In the genomic region with DNA sequence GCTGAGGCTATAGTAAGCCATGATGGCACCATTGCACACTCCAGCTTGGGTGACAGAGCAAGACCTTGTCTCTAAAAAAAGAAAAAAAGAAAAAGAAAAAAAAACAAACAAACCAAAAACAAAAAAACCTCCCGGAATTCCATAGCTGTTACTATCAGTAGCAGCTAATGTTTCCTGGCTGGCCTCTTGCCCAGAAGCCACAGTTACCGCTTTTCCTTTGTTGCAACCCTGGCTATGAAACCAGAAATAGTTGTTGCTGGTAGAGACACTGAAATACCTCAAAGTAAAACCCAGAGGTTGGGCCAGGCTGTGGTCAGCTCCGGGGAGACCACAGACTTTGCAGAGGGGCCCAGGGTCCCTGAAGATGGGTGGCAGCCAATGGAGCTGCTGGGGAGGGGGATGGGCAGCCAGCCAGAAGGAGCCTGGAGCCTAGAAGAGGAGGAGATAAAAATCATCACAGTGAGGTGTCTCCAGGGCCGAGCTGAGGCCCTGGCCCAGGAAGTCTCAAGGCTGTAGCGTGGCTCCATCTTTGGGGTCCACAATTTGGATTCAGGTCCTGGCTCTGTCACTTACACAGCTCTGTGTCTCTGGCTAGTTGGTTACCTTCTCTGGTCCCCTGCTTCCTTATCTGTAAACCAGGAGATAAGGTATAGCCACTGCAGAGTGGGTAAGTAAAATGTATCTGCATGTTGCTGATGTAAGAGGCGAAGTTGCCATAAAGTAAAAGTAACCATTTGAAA, we compare ENCODE assay signal across 8 cellular contexts. TPM values are rescaled to one million over a fixed set of nuclear protein-coding genes. Genes with fewer than 3 reads are reported as not detected.
DNase-seq lines count a peak whose midpoint lies in the region; ATAC-seq and TF ChIP-seq lines count a peak whose summit lies in the region.

No MANE protein-coding gene starts in this region.

- H3K36me3 Mint-ChIP-seq in type B pancreatic cell: no peaks in the 10 kb centered on the region

- CTCF ChIA-PET in SK-N-SH (lab: Yijun Ruan, JAX): interaction anchor here (1.0 to 1.1 kb wide), 4 partner anchors 8 to 71 kb away, joined by 3 to 7 read pairs (median 3); no protein-coding TSS in a partner anchor

- H3K27me3 Mint-ChIP-seq in type B pancreatic cell: peaks cover 3% of the 10 kb centered on the region

- DNase-seq in COLO668 (lab: John Stamatoyannopoulos, UW; ENCODE audit: unreplicated experiment) (peak; percentile 34), SK-N-SH (peak; percentile 72), type B pancreatic cell (ENCODE audit: extremely low spot score, unreplicated experiment) (no peak), GM13976 (ENCODE audit: low spot score) (no peak)
- no peak for DNase-seq in effector memory CD4-positive, alpha-beta T cell

- in situ Hi-C loops in GM13976 (cut with MboI; ENCODE audit: low sequenced_read_pairs, unreplicated experiment): no loop called here

- no peaks in the 10 kb centered on the region for H3K9me3 Mint-ChIP-seq in type B pancreatic cell

- H3K79me2 ChIP-seq in SK-N-SH (ENCODE audit: insufficient read depth): peaks cover 13% of the 10 kb centered on the region

- H3K9me2 ChIP-seq in SK-N-SH: no peaks in the 10 kb centered on the region

- peak overlapping the region; percentile 60 for H3K4me2 ChIP-seq in SK-N-SH

- H3K9me3 ChIP-seq in SK-N-SH (no peaks in the 10 kb centered on the region), mesodermal cell (ENCODE audit: control insufficient read depth, low read length) (no peaks in the 10 kb centered on the region)
- no peaks in the 10 kb centered on the region for H3K9me3 ChIP-seq in effector memory CD4-positive, alpha-beta T cell (ENCODE audit: control insufficient read depth, low read length)

- POLR2A ChIA-PET in SK-N-SH (lab: Yijun Ruan, JAX): interaction anchor here (1.5 kb wide), 1 partner anchor 46 kb away, joined by 5 read pairs; no protein-coding TSS in a partner anchor

- peaks cover 22% of the 10 kb centered on the region for H3K4me1 Mint-ChIP-seq in type B pancreatic cell (ENCODE audit: unreplicated experiment)

- H3K27ac Mint-ChIP-seq in type B pancreatic cell: peak overlapping the region; percentile 92

- 24% methylated on average over 6 of the region's 6 CpGs for WGBS in SK-N-SH (ENCODE audit: low lambda C conversion rate)
- 38 to 58% methylated on average over 3 to 4 of the region's 6 CpGs for WGBS in mesodermal cell (ENCODE audit: insufficient coverage in 2 of 2), 2 experiments

- TF ChIP-seq EP300 in Ishikawa (IDR thresholded peaks at IDR 0.05; ENCODE audit: borderline replicate concordance): no peak
- peak in 1 of 2 experiments; percentile 74; a peak in 2 of 4 replicates for TF ChIP-seq EP300 in SK-N-SH (IDR thresholded peaks at IDR 0.05; ENCODE audit: borderline replicate concordance in 1 of 2, low read depth in 1 of 2, low read length in 1 of 2)

- peaks cover 10 to 21% of the 10 kb centered on the region in 2 experiments; a peak in 2 of 4 replicates for H3K4me1 ChIP-seq in SK-N-SH (ENCODE audit: control insufficient read depth in 1 of 2, insufficient read depth in 2 of 2, low read depth in 1 of 2, low read length in 1 of 2)
- H3K4me1 ChIP-seq in effector memory CD4-positive, alpha-beta T cell (ENCODE audit: control insufficient read depth, insufficient read depth, low read length, poor library complexity, severe bottlenecking): peaks cover 16% of the 10 kb centered on the region
- H3K4me1 ChIP-seq in mesodermal cell (ENCODE audit: control insufficient read depth, insufficient read depth, low read length, poor library complexity, severe bottlenecking): peaks cover 13% of the 10 kb centered on the region

- peak overlapping the region; percentile 80 to 83 for H3K27ac ChIP-seq in SK-N-SH (ENCODE audit: low read depth in 2 of 2, low read length in 1 of 2)
- peak overlapping the region; percentile 32 for H3K27ac ChIP-seq in effector memory CD4-positive, alpha-beta T cell (ENCODE audit: insufficient read depth, low read length, poor library complexity, severe bottlenecking)
- H3K27ac ChIP-seq in mesodermal cell (ENCODE audit: low read depth, low read length, severe bottlenecking): peak overlapping the region; percentile 84

- peak overlapping the region; percentile 81 for H3K4me3 Mint-ChIP-seq in type B pancreatic cell

- H4K20me1 ChIP-seq in SK-N-SH (ENCODE audit: insufficient read depth): no peaks in the 10 kb centered on the region

- H3F3A ChIP-seq in SK-N-SH (replicated peaks; ENCODE audit: insufficient read depth): peaks cover 32% of the 10 kb centered on the region

- TF ChIP-seq CTCF in SK-N-SH (IDR thresholded peaks at IDR 0.05) (no peak), type B pancreatic cell (conservative IDR thresholded peaks at IDR 0.05) (no peak), GM13976 (IDR thresholded peaks at IDR 0.05; ENCODE audit: borderline replicate concordance, control extremely low read depth, extremely low read depth, insufficient read depth, missing control alignments) (no peak)

- H3K27me3 ChIP-seq in SK-N-SH (ENCODE audit: insufficient read depth): no peaks in the 10 kb centered on the region
- no peaks in the 10 kb centered on the region for H3K27me3 ChIP-seq in effector memory CD4-positive, alpha-beta T cell (replicated peaks; ENCODE audit: control insufficient read depth, insufficient read depth, low read length, poor library complexity, severe bottlenecking)

- peak overlapping the region in 1 of 2 experiments; percentile 4; a peak in 1 of 4 replicates for H3K4me3 ChIP-seq in SK-N-SH (ENCODE audit: low read depth in 2 of 2, low read length in 1 of 2)
- no peak overlapping the region for H3K4me3 ChIP-seq in effector memory CD4-positive, alpha-beta T cell (ENCODE audit: insufficient read depth, low read depth, low read length, poor library complexity, severe bottlenecking)
- no peak overlapping the region for H3K4me3 ChIP-seq in mesodermal cell (ENCODE audit: extremely low read depth, insufficient read depth, low read length, poor library complexity, severe bottlenecking)

- peak overlapping the region; percentile 67 for H2AFZ ChIP-seq in SK-N-SH (ENCODE audit: low read depth)

- no peak for ATAC-seq in GM18861 (IDR thresholded peaks at IDR 0.05; ENCODE audit: unreplicated experiment)

- H3K36me3 ChIP-seq in SK-N-SH (replicated peaks in 1 of 2; ENCODE audit: control insufficient read depth in 1 of 2, insufficient read depth in 2 of 2, low read length in 1 of 2): no peaks in the 10 kb centered on the region
- H3K36me3 ChIP-seq in effector memory CD4-positive, alpha-beta T cell (ENCODE audit: control insufficient read depth, insufficient read depth, low read length): no peaks in the 10 kb centered on the region
- no peaks in the 10 kb centered on the region for H3K36me3 ChIP-seq in mesodermal cell (ENCODE audit: control insufficient read depth, insufficient read depth, low read length)

- TF ChIP-seq RAD21 in Ishikawa (IDR thresholded peaks at IDR 0.05; ENCODE audit: low read depth) (no peak), SK-N-SH (IDR thresholded peaks at IDR 0.05; ENCODE audit: low read length) (no peak)

- H3K9ac ChIP-seq in SK-N-SH: peak overlapping the region; percentile 56

TF ChIP-seq in Ishikawa, 13 proteins besides CTCF, POLR2A, EP300 and RAD21:
- TF ChIP-seq EGR1 (IDR thresholded peaks at IDR 0.05) (no peak), CEBPB (IDR thresholded peaks at IDR 0.05) (0 out of 2 replicates have a peak, but pooled peaks have one; percentile 44), NFIC (IDR thresholded peaks at IDR 0.05) (peak; percentile 82)
- TF ChIP-seq, protein P1, sequence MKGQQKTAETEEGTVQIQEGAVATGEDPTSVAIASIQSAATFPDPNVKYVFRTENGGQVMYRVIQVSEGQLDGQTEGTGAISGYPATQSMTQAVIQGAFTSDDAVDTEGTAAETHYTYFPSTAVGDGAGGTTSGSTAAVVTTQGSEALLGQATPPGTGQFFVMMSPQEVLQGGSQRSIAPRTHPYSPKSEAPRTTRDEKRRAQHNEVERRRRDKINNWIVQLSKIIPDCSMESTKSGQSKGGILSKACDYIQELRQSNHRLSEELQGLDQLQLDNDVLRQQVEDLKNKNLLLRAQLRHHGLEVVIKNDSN (IDR thresholded peaks at IDR 0.05): no peak

TF ChIP-seq in SK-N-SH, 30 proteins besides CTCF, POLR2A, EP300 and RAD21 (continues in another document):
- TF ChIP-seq NRF1 (IDR thresholded peaks at IDR 0.05; ENCODE audit: low read depth, low read length) (no peak), GATA2 (CRISPR knock-in tag; IDR thresholded peaks at IDR 0.05) (peak; percentile 62), MEF2A (IDR thresholded peaks at IDR 0.05; ENCODE audit: borderline replicate concordance, low read depth) (peak; percentile 74), ELF1 (IDR thresholded peaks at IDR 0.05) (no peak), SIN3A (IDR thresholded peaks at IDR 0.05; ENCODE audit: borderline replicate concordance, low read depth, low read length) (peak; percentile 54; the same call in 1 of the 2 replicates), TEAD4 (IDR thresholded peaks at IDR 0.05; ENCODE audit: borderline replicate concordance, insufficient read depth) (peak; percentile 81), JUND (IDR thresholded peaks at IDR 0.05) (no peak), YY1 (IDR thresholded peaks at IDR 0.05; ENCODE audit: low read depth) (0 out of 2 replicates have a peak, but pooled peaks have one; percentile 19), FOXJ3 (CRISPR knock-in tag; IDR thresholded peaks at IDR 0.05) (no peak), SMC3 (IDR thresholded peaks at IDR 0.05; ENCODE audit: low read depth, low read length) (no peak), MAX (IDR thresholded peaks at IDR 0.05; ENCODE audit: low read depth) (peak; percentile 52; the same call in 1 of the 2 replicates), NFIC (IDR thresholded peaks at IDR 0.05; ENCODE audit: borderline replicate concordance) (peak; percentile 94)

RNA-seq across cellular contexts. Expression of gene CHST12, which starts 3.4 kb away (rescaled TPM):
- 26.7 and 32.7 TPM in 2 replicates for polyA plus RNA-seq in SK-N-SH (2012; rRNA removed)
- 13.2 and 27.4 TPM in 2 replicates for polyA plus RNA-seq in SK-N-SH (2012; cell fraction: cytosol; rRNA removed)
- polyA plus RNA-seq in SK-N-SH (2012; cell fraction: nucleus; rRNA removed): 21.1 and 23.8 TPM in 2 replicates
- polyA plus RNA-seq in mesodermal cell (2013, experiment 1 of 2): 20.6 TPM
- 15.7 TPM for polyA plus RNA-seq in mesodermal cell (2013, experiment 2 of 2)
- 17.6 and 22.4 TPM in 2 replicates for total RNA-seq in type B pancreatic cell (ENCODE audit: low replicate concordance)

RNA-seq across cellular contexts. Expression of gene EIF3B, which starts 45.4 kb away (rescaled TPM):
- 140 and 151 TPM in 2 replicates for polyA plus RNA-seq in SK-N-SH (2012; rRNA removed)
- polyA plus RNA-seq in SK-N-SH (2012; cell fraction: cytosol; rRNA removed): 102 and 103 TPM in 2 replicates
- polyA plus RNA-seq in SK-N-SH (2012; cell fraction: nucleus; rRNA removed): 424 and 428 TPM in 2 replicates
- polyA plus RNA-seq in mesodermal cell (2013, experiment 1 of 2): 126 TPM
- 123 TPM for polyA plus RNA-seq in mesodermal cell (2013, experiment 2 of 2)
- total RNA-seq in type B pancreatic cell (ENCODE audit: low replicate concordance): 178 and 183 TPM in 2 replicates

Comparison
In these comparisons a context has a peak if more than half of its experiments do, and no peak if none do; other contexts are left out.
1. DNase-seq: peak in COLO668 (single experiment) and SK-N-SH (single experiment); none in effector memory CD4-positive, alpha-beta T cell (0 of 3), type B pancreatic cell (single experiment) and GM13976 (single experiment).
2. H3K27ac ChIP-seq: peak in every context shown above with its lines; median percentile 84 in mesodermal cell; 82 in SK-N-SH; 32 in effector memory CD4-positive, alpha-beta T cell.